Comparison of ENCODE assay signal across 21 cellular contexts in the genomic region with DNA sequence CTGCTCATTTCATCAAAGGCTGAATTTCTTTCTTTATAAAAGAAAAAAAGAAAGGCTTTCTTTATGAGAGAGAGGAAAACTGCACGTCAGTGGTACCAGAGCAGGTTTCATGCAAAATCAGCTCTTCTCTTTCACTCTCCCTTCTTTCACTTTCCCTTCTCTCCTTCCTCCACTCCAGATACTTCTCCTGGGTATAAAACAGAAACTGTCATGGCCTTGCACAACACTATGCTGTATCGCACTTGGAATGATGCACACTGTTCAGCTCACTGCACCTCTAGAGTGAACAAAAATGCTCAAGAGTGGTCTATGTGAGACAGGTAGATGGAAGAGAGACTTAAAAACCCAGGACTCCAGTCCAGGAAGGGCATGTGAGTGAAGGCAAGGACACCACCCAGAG.
DNase-seq lines count a peak whose midpoint lies in the region; ATAC-seq and TF ChIP-seq lines count a peak whose summit lies in the region.
"Had no signal": no experiment of that assay in that cellular context is flagged by ENCODE, and none has a peak within 500 bp of the region (broad histone marks: within the 10 kb centered on the region; RNA-seq: fewer than 3 reads in every experiment).

No MANE protein-coding gene starts in this region.

- no peak for TF ChIP-seq CTCF in natural killer cell (IDR thresholded peaks at IDR 0.05)
- TF ChIP-seq CTCF in right atrium auricular region (IDR thresholded peaks at IDR 0.05), result no peak

- peaks cover 5% of the 10 kb centered on the region for H3K36me3 Mint-ChIP-seq in natural killer cell treated with Interleukin-12 subunit alpha and Interleukin-12 subunit beta and Interleukin-15 and Interleukin-18, amount 100 ng/mL, for 72 hours
- no peaks in the 10 kb centered on the region for H3K36me3 Mint-ChIP-seq in natural killer cell
- H3K36me3 Mint-ChIP-seq in activated naive CD8-positive, alpha-beta T cell treated with anti-CD3 and anti-CD28 coated beads for 36 hours, result peaks cover 19% of the 10 kb centered on the region
- H3K36me3 Mint-ChIP-seq: mesothelial cell of epicardium had no signal

- no peaks in the 10 kb centered on the region for H3K9me3 ChIP-seq in right atrium auricular region
- H3K9me3 ChIP-seq: body of pancreas, prostate gland had no signal

- intact Hi-C loops in natural killer cell (cut with micrococcal nuclease), result no loop called here

- H3K27ac ChIP-seq in right atrium auricular region, result peak overlapping the region; percentile 37 to 65
- H3K27ac ChIP-seq: body of pancreas, coronary artery, prostate gland had no signal

- no peaks in the 10 kb centered on the region for H3K27me3 ChIP-seq in right atrium auricular region
- H3K27me3 ChIP-seq: body of pancreas had no signal

- H3K27ac Mint-ChIP-seq in natural killer cell treated with Interleukin-12 subunit alpha and Interleukin-12 subunit beta and Interleukin-15 and Interleukin-18, amount 100 ng/mL, for 72 hours, result peak overlapping the region in 1 of 2 donors; percentile 3
- no peak overlapping the region for H3K27ac Mint-ChIP-seq in natural killer cell
- peak overlapping the region; percentile 21 for H3K27ac Mint-ChIP-seq in activated naive CD8-positive, alpha-beta T cell treated with anti-CD3 and anti-CD28 coated beads for 36 hours
- H3K27ac Mint-ChIP-seq: mesothelial cell of epicardium had no signal

- ATAC-seq in natural killer cell treated with Interleukin-12 subunit alpha and Interleukin-12 subunit beta and Interleukin-15 and Interleukin-18, amount 100 ng/mL, for 72 hours, result peak; percentile 17 to 73
- ATAC-seq in natural killer cell (no peak), HG03039 (IDR thresholded peaks at IDR 0.05; ENCODE audit: unreplicated experiment) (no peak)
- ATAC-seq: body of pancreas, K562, SK-N-SH treated with all-trans-retinoic acid at 6 μM for 48 hours had no signal

- H3K4me1 ChIP-seq in right atrium auricular region, result peaks cover 0 to 79% of the 10 kb centered on the region in 2 donors
- H3K4me1 ChIP-seq: body of pancreas, prostate gland had no signal

- no peaks in the 10 kb centered on the region for H3K27me3 Mint-ChIP-seq in natural killer cell treated with Interleukin-12 subunit alpha and Interleukin-12 subunit beta and Interleukin-15 and Interleukin-18, amount 100 ng/mL, for 72 hours
- no peaks in the 10 kb centered on the region for H3K27me3 Mint-ChIP-seq in natural killer cell (ENCODE audit: low read depth in 2 of 2)
- no peaks in the 10 kb centered on the region for H3K27me3 Mint-ChIP-seq in activated naive CD8-positive, alpha-beta T cell treated with anti-CD3 and anti-CD28 coated beads for 36 hours
- H3K27me3 Mint-ChIP-seq: CD4-positive, alpha-beta memory T cell had no signal

- H3K4me3 Mint-ChIP-seq in natural killer cell treated with Interleukin-12 subunit alpha and Interleukin-12 subunit beta and Interleukin-15 and Interleukin-18, amount 100 ng/mL, for 72 hours, result no peak overlapping the region
- no peak overlapping the region for H3K4me3 Mint-ChIP-seq in natural killer cell
- no peak overlapping the region for H3K4me3 Mint-ChIP-seq in activated naive CD8-positive, alpha-beta T cell treated with anti-CD3 and anti-CD28 coated beads for 36 hours
- H3K4me3 Mint-ChIP-seq: mesothelial cell of epicardium, neural crest cell had no signal

- peaks cover 18 to 20% of the 10 kb centered on the region in 2 donors for H3K4me1 Mint-ChIP-seq in natural killer cell treated with Interleukin-12 subunit alpha and Interleukin-12 subunit beta and Interleukin-15 and Interleukin-18, amount 100 ng/mL, for 72 hours (ENCODE audit: low read depth in 2 of 2)
- H3K4me1 Mint-ChIP-seq in natural killer cell, result peaks cover 0 to 25% of the 10 kb centered on the region in 2 donors
- peaks cover 31% of the 10 kb centered on the region for H3K4me1 Mint-ChIP-seq in activated naive CD8-positive, alpha-beta T cell treated with anti-CD3 and anti-CD28 coated beads for 36 hours

- no peak for DNase-seq in natural killer cell treated with Interleukin-12 subunit alpha and Interleukin-12 subunit beta and Interleukin-15 and Interleukin-18, amount 100 ng/mL, for 72 hours (ENCODE audit: low spot score)
- DNase-seq in natural killer cell (no peak), right atrium auricular region (ENCODE audit: low spot score) (no peak), activated gamma-delta T cell (lab: John Stamatoyannopoulos, UW) (no peak), SIG-M5 treated with dmso at 0.1 percent for 504 hours (lab: John Stamatoyannopoulos, UW; ENCODE audit: unreplicated experiment) (no peak), SIG-M5 (lab: John Stamatoyannopoulos, UW) (no peak)
- DNase-seq in activated naive CD8-positive, alpha-beta T cell treated with anti-CD3 and anti-CD28 coated beads for 36 hours, result no peak
- DNase-seq: activated CD8-positive, alpha-beta memory T cell treated with anti-CD3 and anti-CD28 coated beads, Interleukin-2, amount 50 U/mL, for 4 hours; body of pancreas; CD4-positive, alpha-beta memory T cell; DMS79; NCI-H187; NCI-H82; stimulated activated CD4-positive, alpha-beta T cell treated with anti-CD3 and anti-CD28 coated beads, Interleukin-4, amount 100 ng/mL, for 4 hours had no signal

- H3K4me3 ChIP-seq in right atrium auricular region, result no peak overlapping the region
- H3K4me3 ChIP-seq: body of pancreas, coronary artery, K562, prostate gland had no signal

- peaks cover 3% of the 10 kb centered on the region for H3K9me3 Mint-ChIP-seq in natural killer cell treated with Interleukin-12 subunit alpha and Interleukin-12 subunit beta and Interleukin-15 and Interleukin-18, amount 100 ng/mL, for 72 hours
- H3K9me3 Mint-ChIP-seq in natural killer cell, result no peaks in the 10 kb centered on the region
- peaks cover 2% of the 10 kb centered on the region for H3K9me3 Mint-ChIP-seq in activated naive CD8-positive, alpha-beta T cell treated with anti-CD3 and anti-CD28 coated beads for 36 hours
- H3K9me3 Mint-ChIP-seq: CD4-positive, alpha-beta memory T cell; mesothelial cell of epicardium; neural crest cell had no signal

- H3K36me3 ChIP-seq in right atrium auricular region, result peaks cover 9% of the 10 kb centered on the region
- H3K36me3 ChIP-seq: prostate gland had no signal

Comparison
In these comparisons a context has a peak if more than half of its experiments do, and no peak if none do; other contexts are left out.
1. ATAC-seq: peak in natural killer cell treated with Interleukin-12 subunit alpha and Interleukin-12 subunit beta and Interleukin-15 and Interleukin-18, amount 100 ng/mL, for 72 hours (2 of 2); none in natural killer cell (0 of 3) and HG03039 (single experiment).